Comparison of ENCODE assay signal across 8 cellular contexts in genomic region chr12:12899530-12900380, GRCh38. TPM values are rescaled to one million over a fixed set of nuclear protein-coding genes. Genes with fewer than 3 reads are reported as not detected.
A peak's percentile ranks its signal among the peaks of the same experiment; 100 is the strongest.
DNase-seq lines count a peak whose midpoint lies in the region; ATAC-seq and TF ChIP-seq lines count a peak whose summit lies in the region.

No MANE protein-coding gene starts in this region.

- no peak for TF ChIP-seq CTCF in PC-3 (conservative IDR thresholded peaks at IDR 0.05; ENCODE audit: low read depth, low read length)

- H4K20me1 ChIP-seq in PC-3 (ENCODE audit: low read length) = peaks cover 80% of the 10 kb centered on the region

- H3K9me3 ChIP-seq in PC-3 (ENCODE audit: low read length) = no peaks in the 10 kb centered on the region

- POLR2A ChIA-PET in PC-3 (lab: Charles Lee; ENCODE audit: unreplicated experiment) = no interaction called here

- DNase-seq in Daoy (ENCODE audit: low read depth) (peak; percentile 85), PC-3 (peak; percentile 82), ureter (ENCODE audit: low spot score) (no peak), activated gamma-delta T cell (lab: John Stamatoyannopoulos, UW) (no peak), NCI-H446 treated with DMSO at 0.1 percent for 48 hours (lab: John Stamatoyannopoulos, UW) (no peak)
- peak; percentile 30 to 57 for DNase-seq in stimulated activated CD4-positive, alpha-beta T cell treated with anti-CD3 and anti-CD28 coated beads, Interleukin-12 subunit alpha, Interleukin-12 subunit beta, amount 100 ng/mL, for 24 hours (ENCODE audit: low read depth in 2 of 2)

- H3K27me3 ChIP-seq in PC-3 (ENCODE audit: low read length) = no peaks in the 10 kb centered on the region

- peaks cover 100% of the 10 kb centered on the region for H3K79me2 ChIP-seq in PC-3 (ENCODE audit: low read length)

- H3K4me2 ChIP-seq in PC-3 (ENCODE audit: low read length) = peak overlapping the region; percentile 61

- BruUV-seq in PC-3 (replicated peaks; lab: Mats Ljungman, UMichigan) = no TSS peak

- H3K27ac ChIP-seq in PC-3 (ENCODE audit: low read length) = peak overlapping the region; percentile 83

- peak overlapping the region; percentile 43 for H3K9ac ChIP-seq in PC-3 (ENCODE audit: low read length)

- no peak overlapping the region for H2AFZ ChIP-seq in PC-3 (ENCODE audit: low read length)

- intact Hi-C loops in PC-3 (cut with micrococcal nuclease) = loop anchor here (5.0 kb wide), 1 partner anchor 177 kb away; no protein-coding TSS in a partner anchor

- peaks cover 23% of the 10 kb centered on the region for H3F3A ChIP-seq in PC-3 (ENCODE audit: low read length, unreplicated experiment)

- CTCF ChIA-PET in PC-3 (lab: Charles Lee) = interaction anchor here (0.9 kb wide), 1 partner anchor 110 kb away, joined by 5 read pairs; no protein-coding TSS in a partner anchor

- H3K4me3 ChIP-seq in PC-3 (ENCODE audit: low read length) = peak overlapping the region; percentile 32

- H3K36me3 ChIP-seq in PC-3 (ENCODE audit: low read depth, low read length) = peaks cover 43% of the 10 kb centered on the region

- ATAC-seq in GM21619 (IDR thresholded peaks at IDR 0.05; ENCODE audit: unreplicated experiment) = peak; percentile 88
- ATAC-seq in PC-3 = peak; percentile 38
- peak; percentile 66 for ATAC-seq in esophagus mucosa

- H3K4me1 ChIP-seq in PC-3 (ENCODE audit: insufficient read depth, low read length) = peaks cover 84% of the 10 kb centered on the region

- no peaks in the 10 kb centered on the region for H3K9me2 ChIP-seq in PC-3 (replicated peaks; ENCODE audit: low read length)

RNA-seq across cellular contexts. Expression of gene GPRC5A, which starts 8.4 kb away (rescaled TPM):
- total RNA-seq in Daoy (2014; rRNA removed; shearing (Covaris generic)) = 7.0 and 10.5 TPM in 2 replicates
- total RNA-seq in PC-3 (2014; rRNA removed) = 140 and 144 TPM in 2 replicates
- total RNA-seq in esophagus mucosa = 11.8 TPM
- total RNA-seq in ureter = 26.2 TPM

RNA-seq across cellular contexts. Expression of gene GPRC5D, which starts 52.2 kb away (rescaled TPM):
- total RNA-seq in Daoy (2014; rRNA removed; shearing (Covaris generic)) = not detected in 2 replicates
- total RNA-seq in PC-3 (2014; rRNA removed) (not detected in 2 replicates), esophagus mucosa (not detected), ureter (0.47 TPM)

Comparison
In these comparisons a context has a peak if more than half of its experiments do, and no peak if none do; other contexts are left out.
1. DNase-seq: peak in Daoy (single experiment), PC-3 (single experiment) and stimulated activated CD4-positive, alpha-beta T cell treated with anti-CD3 and anti-CD28 coated beads, Interleukin-12 subunit alpha, Interleukin-12 subunit beta, amount 100 ng/mL, for 24 hours (2 of 2); none in ureter (single experiment), activated gamma-delta T cell (single experiment) and NCI-H446 treated with DMSO at 0.1 percent for 48 hours (single experiment).
2. ATAC-seq: peak in every context shown above with its lines; median percentile 88 in GM21619; 66 in esophagus mucosa; 38 in PC-3.